19 cellular contexts compared by ENCODE assay signal in genomic region chr6:18579165-18579564, GRCh38.
DNase-seq lines count a peak whose midpoint lies in the region; ATAC-seq, FAIRE-seq and TF ChIP-seq lines count a peak whose summit lies in the region.
"Had no signal": no experiment of that assay in that cellular context is flagged by ENCODE, and none has a peak within 500 bp of the region (broad histone marks: within the 10 kb centered on the region; RNA-seq: fewer than 3 reads in every experiment).

No MANE protein-coding gene starts in this region.

- TF ChIP-seq RAD21 in IMR-90 (IDR thresholded peaks at IDR 0.05; ENCODE audit: low read length) (no peak), K562 (CRISPR knock-in tag; conservative IDR thresholded peaks at IDR 0.05 in 1 of 2, IDR thresholded peaks at IDR 0.05 in 1 of 2) (no peak)

- ATAC-seq in IMR-90 (ENCODE audit: low read depth) = no peak
- no peak for ATAC-seq in K562
- ATAC-seq: CD8-positive, alpha-beta T cell; HCT116 had no signal

- H3K4me1 ChIP-seq in IMR-90 (ENCODE audit: control insufficient read depth, insufficient read depth, low read length) (no peaks in the 10 kb centered on the region), K562 (replicated peaks in 1 of 2; ENCODE audit: control insufficient read depth in 2 of 2, insufficient read depth in 2 of 2, low read length in 2 of 2) (no peaks in the 10 kb centered on the region; a peak in 1 of 5 replicates)
- H3K4me1 ChIP-seq: Caco-2 had no signal

- H3K9me3 ChIP-seq in IMR-90 (ENCODE audit: control insufficient read depth, insufficient read depth, low read length) = no peaks in the 10 kb centered on the region
- H3K9me3 ChIP-seq in K562 (replicated peaks; ENCODE audit: control insufficient read depth, insufficient read depth, low read depth, low read length) = no peaks in the 10 kb centered on the region
- H3K9me3 ChIP-seq: Caco-2 had no signal

- H2BK5ac ChIP-seq in IMR-90 (ENCODE audit: low read depth, low read length, poor library complexity, severe bottlenecking) = no peak overlapping the region

- H3K18ac ChIP-seq in IMR-90 (ENCODE audit: low read depth, low read length) = no peak overlapping the region

- no peak overlapping the region for H2AK5ac ChIP-seq in IMR-90 (ENCODE audit: low read depth, low read length)

- DNase-seq in NOMO-1 treated with DMSO at 0.1 percent for 48 hours (lab: John Stamatoyannopoulos, UW; ENCODE audit: unreplicated experiment) (peak; percentile 37), NOMO-1 treated with dmso at 0.1 percent for 144 hours (lab: John Stamatoyannopoulos, UW; ENCODE audit: unreplicated experiment) (no peak), IMR-90 (no peak), K562 (ENCODE audit: extremely low read depth in 1 of 4, low spot score in 3 of 4) (no peak), NK-92 (lab: John Stamatoyannopoulos, UW; ENCODE audit: unreplicated experiment) (no peak), NCI-H774 (lab: John Stamatoyannopoulos, UW) (no peak)
- DNase-seq: C1 segment of cervical spinal cord; Caco-2; CD4-positive, CD25-positive, alpha-beta regulatory T cell; CD8-positive, alpha-beta T cell; DMS153; DND-41; GM23248; H9 had no signal

- no peaks in the 10 kb centered on the region for H3K36me3 ChIP-seq in IMR-90 (ENCODE audit: control insufficient read depth, insufficient read depth, low read length)
- H3K36me3 ChIP-seq in K562 (ENCODE audit: control insufficient read depth, insufficient read depth, low read length) = no peaks in the 10 kb centered on the region

- no peak for TF ChIP-seq POLR2A in IMR-90 (IDR thresholded peaks at IDR 0.05; ENCODE audit: low read depth, low read length)
- no peak for TF ChIP-seq POLR2A in K562 (conservative IDR thresholded peaks at IDR 0.05)

- H4K5ac ChIP-seq in IMR-90 (ENCODE audit: low read depth, low read length) = no peak overlapping the region

- H3K23ac ChIP-seq in IMR-90 (ENCODE audit: low read depth, low read length) = no peak overlapping the region

- H3K4me2 ChIP-seq in IMR-90 (ENCODE audit: low read depth, low read length) = no peak overlapping the region
- H3K4me2 ChIP-seq in K562 (ENCODE audit: insufficient read depth, low read length) = no peak overlapping the region

- POLR2A ChIA-PET in IMR-90 (lab: Charles Lee; ENCODE audit: unreplicated experiment) (interaction anchor here (0.6 kb wide), 1 partner anchor 11 kb away, joined by 4 read pairs; no protein-coding TSS in a partner anchor), K562 (lab: Yijun Ruan, JAX) (interaction anchor here (1.2 kb wide), 1 partner anchor 10 kb away, joined by 6 read pairs; no protein-coding TSS in a partner anchor)

- no peak overlapping the region for H3K9ac ChIP-seq in IMR-90 (ENCODE audit: low read depth, low read length)
- H3K9ac ChIP-seq in K562 (ENCODE audit: insufficient read depth in 1 of 2, low read depth in 2 of 2, low read length in 2 of 2) = no peak overlapping the region
- H3K9ac ChIP-seq: GM23248 had no signal

- H3K27me3 ChIP-seq in IMR-90 (ENCODE audit: control insufficient read depth, insufficient read depth, low read length) = no peaks in the 10 kb centered on the region; the same call in 1 of the 2 replicates
- H3K27me3 ChIP-seq in K562 (ENCODE audit: control insufficient read depth in 2 of 2, insufficient read depth in 2 of 2, low read length in 2 of 2) = no peaks in the 10 kb centered on the region

- H3K4me3 ChIP-seq in IMR-90 (ENCODE audit: insufficient read depth, low read depth, low read length) (no peak overlapping the region), K562 (no peak overlapping the region)
- H3K4me3 ChIP-seq: GM23248 had no signal

- no peak overlapping the region for H3K56ac ChIP-seq in IMR-90 (ENCODE audit: extremely low read depth, insufficient read depth, low read length)

- intact Hi-C loops in IMR-90 (cut with micrococcal nuclease) (no loop called here), K562 (cut with micrococcal nuclease) (no loop called here)

- H4K20me1 ChIP-seq in IMR-90 (ENCODE audit: insufficient read depth, low read length) (no peaks in the 10 kb centered on the region), K562 (replicated peaks; ENCODE audit: control insufficient read depth, insufficient read depth, low read length) (no peaks in the 10 kb centered on the region)

- no peak overlapping the region for H3K27ac ChIP-seq in IMR-90 (ENCODE audit: insufficient read depth, low read length)
- no peak overlapping the region for H3K27ac ChIP-seq in K562 (ENCODE audit: extremely low read depth, low read depth, low read length)
- H3K27ac ChIP-seq: 22Rv1, GM23248 had no signal

- H2AFZ ChIP-seq in IMR-90 (replicated peaks; ENCODE audit: low read length, poor library complexity) = no peak overlapping the region
- H2AFZ ChIP-seq in K562 (ENCODE audit: low read depth, low read length) = no peak overlapping the region
- H2AFZ ChIP-seq: GM23248 had no signal

- TF ChIP-seq CTCF in IMR-90 (conservative IDR thresholded peaks at IDR 0.05; ENCODE audit: low read depth, low read length) (no peak), K562 (IDR thresholded peaks at IDR 0.05 in 2 of 3, conservative IDR thresholded peaks at IDR 0.05 in 1 of 3; ENCODE audit: insufficient read depth in 2 of 3, low read depth in 1 of 3, low read length in 3 of 3) (no peak)

- no peak overlapping the region for H2BK20ac ChIP-seq in IMR-90 (ENCODE audit: low read depth, low read length)

- no peaks in the 10 kb centered on the region for H3K79me2 ChIP-seq in K562 (ENCODE audit: control insufficient read depth, insufficient read depth, low read length)

- FAIRE-seq in K562 (lab: Jason Lieb, UNC) = no peak
- FAIRE-seq: A204.1, G401.6, GM19239 had no signal

- no peak overlapping the region for H2AK9ac ChIP-seq in IMR-90 (replicated peaks; ENCODE audit: low read depth, low read length, poor library complexity)

- no peak overlapping the region for H4K8ac ChIP-seq in IMR-90 (ENCODE audit: low read depth in 2 of 2, low read length in 2 of 2)

- no peak overlapping the region for H4K91ac ChIP-seq in IMR-90 (ENCODE audit: insufficient read depth, low read depth, low read length)

- H3K14ac ChIP-seq in IMR-90 (replicated peaks; ENCODE audit: low read depth, low read length) = no peak overlapping the region

- H3K79me1 ChIP-seq in IMR-90 (ENCODE audit: low read depth in 1 of 2, low read length in 2 of 2) = no peaks in the 10 kb centered on the region

- dilution Hi-C loops in IMR-90 (cut with HindIII; ENCODE audit: low sequenced_read_pairs, unreplicated experiment) = no loop called here

- no peak overlapping the region for H2BK120ac ChIP-seq in IMR-90 (ENCODE audit: low read depth, low read length)

- CTCF ChIA-PET in IMR-90 (lab: Yijun Ruan, JAX) = no interaction called here
- CTCF ChIA-PET in K562 (lab: Yijun Ruan, JAX; ENCODE audit: low intra/inter-chr PET ratio) = no interaction called here

- no peaks in the 10 kb centered on the region for H3K9me1 ChIP-seq in IMR-90 (ENCODE audit: insufficient read depth, low read length)
- H3K9me1 ChIP-seq in K562 (ENCODE audit: control insufficient read depth, insufficient read depth, low read length) = no peaks in the 10 kb centered on the region

- WGBS in IMR-90 (ENCODE audit: extremely low coverage in 2 of 2, insufficient read length in 1 of 2), 2 experiments = no CpG with 5 or more reads among the region's 2 CpGs
- 3% methylated on average over 2 of the region's 2 CpGs for WGBS in K562 (ENCODE audit: insufficient coverage, low coverage, missing lambda C conversion rate)

- BruUV-seq in IMR-90 (replicated peaks; lab: Mats Ljungman, UMichigan) (no TSS peak), K562 (replicated peaks; lab: Mats Ljungman, UMichigan) (no TSS peak)

- no peak overlapping the region for H2BK15ac ChIP-seq in IMR-90 (ENCODE audit: low read depth, low read length)

- no peak overlapping the region for H3K4ac ChIP-seq in IMR-90 (ENCODE audit: low read depth, low read length)

- in situ Hi-C loops in IMR-90 (cut with MboI; ENCODE audit: low sequenced_read_pairs) = loop anchor here (25.0 kb wide), 1 partner anchor 1283 kb away; no protein-coding TSS in a partner anchor
- in situ Hi-C loops in K562 (cut with MboI) = loop anchor here (25.0 kb wide), 1 partner anchor 1283 kb away; no protein-coding TSS in a partner anchor

- TF ChIP-seq EP300 in K562 (IDR thresholded peaks at IDR 0.05; ENCODE audit: low read length) = no peak

TF ChIP-seq in IMR-90, 13 proteins besides CTCF, POLR2A, EP300 and RAD21 (continues in another document):
- TF ChIP-seq CEBPB (IDR thresholded peaks at IDR 0.05; ENCODE audit: low read depth, low read length) (no peak), MXI1 (IDR thresholded peaks at IDR 0.05; ENCODE audit: borderline replicate concordance, low read depth, low read length) (no peak), MAFK (IDR thresholded peaks at IDR 0.05; ENCODE audit: low read depth, low read length) (peak; percentile 91), RFX5 (IDR thresholded peaks at IDR 0.05; ENCODE audit: low read depth, low read length) (no peak), FOS (IDR thresholded peaks at IDR 0.05; ENCODE audit: low read depth, low read length) (no peak), ELK1 (IDR thresholded peaks at IDR 0.05; ENCODE audit: borderline replicate concordance, low read depth, low read length) (no peak)

TF ChIP-seq in K562, 482 proteins besides CTCF, POLR2A, EP300 and RAD21 (continues in another document):
- TF ChIP-seq ZNF316 (IDR thresholded peaks at IDR 0.05) (peak; percentile 52), C11orf30 (IDR thresholded peaks at IDR 0.05; ENCODE audit: low read depth) (peak; percentile 40; the same call in 1 of the 2 replicates), MAFF (IDR thresholded peaks at IDR 0.05; ENCODE audit: low read length) (peak; percentile 65), MAFK (IDR thresholded peaks at IDR 0.05; ENCODE audit: low read length) (peak; percentile 76), MYBL2 (IDR thresholded peaks at IDR 0.05; ENCODE audit: low read depth) (no peak), MYBL2 (CRISPR knock-in tag; IDR thresholded peaks at IDR 0.05; ENCODE audit: borderline replicate concordance) (no peak), E2F1 (CRISPR knock-in tag; IDR thresholded peaks at IDR 0.05) (no peak)
